ENCODE assay signal across 9 cellular contexts in the genomic region with DNA sequence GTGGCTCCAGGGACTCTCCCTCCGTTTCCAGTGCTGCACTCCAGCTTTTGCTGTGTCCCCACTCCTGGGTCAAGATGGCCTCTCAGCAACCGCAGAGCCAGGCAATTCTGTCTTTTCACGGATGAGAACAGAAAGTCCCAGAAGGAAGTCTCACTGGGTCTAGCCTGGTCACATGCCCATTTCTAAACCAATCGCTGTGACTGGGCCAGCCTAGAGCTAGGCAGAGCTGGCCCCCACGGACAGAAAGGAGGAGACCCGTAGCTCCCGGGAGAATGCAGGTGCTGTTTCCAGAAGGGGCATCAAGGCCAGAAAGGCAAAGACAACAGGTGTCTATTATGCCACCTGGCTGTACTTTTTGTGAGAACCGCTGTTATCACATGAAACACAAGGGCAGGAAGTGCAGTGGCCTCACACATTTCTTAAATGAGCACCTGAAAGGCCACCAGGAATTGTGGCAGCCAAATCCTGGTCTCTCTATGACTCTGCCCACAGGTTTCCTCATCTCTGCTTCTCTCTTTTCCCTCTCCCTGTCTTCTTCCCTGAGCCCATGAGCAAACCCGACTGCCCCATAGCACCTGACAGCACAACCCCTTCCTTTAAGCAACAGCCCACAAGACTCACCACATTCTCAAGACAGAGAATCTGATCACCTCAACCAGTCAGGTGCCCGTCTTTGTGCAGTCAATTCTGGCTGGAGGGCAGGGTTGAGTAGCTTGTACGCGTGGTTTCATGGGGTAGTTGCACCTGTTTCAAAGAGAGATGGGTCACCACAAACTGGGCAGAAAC. TPM values are rescaled to one million over a fixed set of nuclear protein-coding genes. Genes with fewer than 3 reads are reported as not detected.
DNase-seq lines count a peak whose midpoint lies in the region; ATAC-seq and TF ChIP-seq lines count a peak whose summit lies in the region.
"Had no signal": no experiment of that assay in that cellular context is flagged by ENCODE, and none has a peak within 500 bp of the region (broad histone marks: within the 10 kb centered on the region; RNA-seq: fewer than 3 reads in every experiment).

No MANE protein-coding gene starts in this region.

- H3K27me3 ChIP-seq in GM06990 (replicated peaks; ENCODE audit: control insufficient read depth, insufficient read depth, low read length) (no peaks in the 10 kb centered on the region), endodermal cell (ENCODE audit: control insufficient read depth, insufficient read depth, low read length, poor library complexity, severe bottlenecking) (no peaks in the 10 kb centered on the region)

- no peaks in the 10 kb centered on the region for H3K36me3 ChIP-seq in GM06990 (ENCODE audit: control insufficient read depth, insufficient read depth, low read length)
- no peaks in the 10 kb centered on the region for H3K36me3 ChIP-seq in endodermal cell (ENCODE audit: control insufficient read depth, insufficient read depth, low read length)

- no peaks in the 10 kb centered on the region for H3K36me3 Mint-ChIP-seq in endodermal cell (ENCODE audit: low read depth)
- no peaks in the 10 kb centered on the region for H3K36me3 Mint-ChIP-seq in mesothelial cell of epicardium

- no peak overlapping the region for H3K27ac ChIP-seq in endodermal cell (ENCODE audit: low read depth, low read length)

- peak overlapping the region; percentile 7 for H3K27ac Mint-ChIP-seq in endodermal cell
- no peak overlapping the region for H3K27ac Mint-ChIP-seq in mesothelial cell of epicardium

- peaks cover 12% of the 10 kb centered on the region for H3K4me1 Mint-ChIP-seq in endodermal cell
- H3K4me1 Mint-ChIP-seq in mesothelial cell of epicardium, result peaks cover 8% of the 10 kb centered on the region

- WGBS in endodermal cell (ENCODE audit: insufficient coverage in 1 of 2, insufficient read length in 1 of 2), 2 experiments, result 91% methylated on average over 12 of the region's 12 CpGs

- peak; percentile 68 for ATAC-seq in GM19455 (IDR thresholded peaks at IDR 0.05; ENCODE audit: unreplicated experiment)
- ATAC-seq in HG03378 (IDR thresholded peaks at IDR 0.05; ENCODE audit: unreplicated experiment), result peak; percentile 75

- no peak overlapping the region for H3K4me3 Mint-ChIP-seq in endodermal cell
- no peak overlapping the region for H3K4me3 Mint-ChIP-seq in mesothelial cell of epicardium

- no peak for TF ChIP-seq CTCF in GM06990 (IDR thresholded peaks at IDR 0.05; ENCODE audit: insufficient read depth, low read length, poor library complexity, severe bottlenecking)
- no peak for TF ChIP-seq CTCF in endodermal cell (conservative IDR thresholded peaks at IDR 0.05)
- TF ChIP-seq CTCF in mesothelial cell of epicardium (IDR thresholded peaks at IDR 0.05; ENCODE audit: unreplicated experiment), result no peak

- H3K4me1 ChIP-seq in endodermal cell (ENCODE audit: control insufficient read depth, insufficient read depth, low read length), result peaks cover 4% of the 10 kb centered on the region

- H3K4me3 ChIP-seq in GM06990 (replicated peaks; ENCODE audit: low read depth, low read length), result peak overlapping the region; percentile 25
- no peak overlapping the region for H3K4me3 ChIP-seq in endodermal cell (ENCODE audit: low read length)

- no peak overlapping the region for H3K9ac ChIP-seq in endodermal cell (ENCODE audit: extremely low read depth, low read length, poor library complexity, severe bottlenecking)

- peak; percentile 68 for DNase-seq in GM06990 (ENCODE audit: extremely low read depth, insufficient read length)
- DNase-seq in endodermal cell, result no peak
- no peak for DNase-seq in OCI-M2 (lab: John Stamatoyannopoulos, UW; ENCODE audit: unreplicated experiment)
- no peak for DNase-seq in globus pallidus (ENCODE audit: low spot score)
- DNase-seq in epidermal melanocyte (ENCODE audit: insufficient read length, low spot score), result no peak
- no peak for DNase-seq in mesothelial cell of epicardium (ENCODE audit: low spot score in 2 of 2, unreplicated experiment in 2 of 2)
- DNase-seq: hypothalamus had no signal

- no peaks in the 10 kb centered on the region for H3K9me3 ChIP-seq in endodermal cell (ENCODE audit: control insufficient read depth, low read length)

- H3K27me3 Mint-ChIP-seq in endodermal cell (ENCODE audit: insufficient read depth) (no peaks in the 10 kb centered on the region), mesothelial cell of epicardium (ENCODE audit: low read depth) (no peaks in the 10 kb centered on the region)

- no peaks in the 10 kb centered on the region for H3K9me3 Mint-ChIP-seq in endodermal cell
- no peaks in the 10 kb centered on the region for H3K9me3 Mint-ChIP-seq in mesothelial cell of epicardium

RNA-seq across cellular contexts. Expression of a gene that starts 37.1 kb away (rescaled TPM):
- 10 to 100 TPM; 57.0 to 58.8 TPM for total RNA-seq in endodermal cell
- 41.0 TPM for polyA plus RNA-seq in endodermal cell (2013, experiment 1 of 2)
- polyA plus RNA-seq in endodermal cell (2013, experiment 2 of 2), result 35.9 TPM
- 52.6 to 53.8 TPM (median 52.6 TPM) in 3 replicates for total RNA-seq in mesothelial cell of epicardium
